Comparison of ENCODE assay signal across 9 cellular contexts in the genomic region with DNA sequence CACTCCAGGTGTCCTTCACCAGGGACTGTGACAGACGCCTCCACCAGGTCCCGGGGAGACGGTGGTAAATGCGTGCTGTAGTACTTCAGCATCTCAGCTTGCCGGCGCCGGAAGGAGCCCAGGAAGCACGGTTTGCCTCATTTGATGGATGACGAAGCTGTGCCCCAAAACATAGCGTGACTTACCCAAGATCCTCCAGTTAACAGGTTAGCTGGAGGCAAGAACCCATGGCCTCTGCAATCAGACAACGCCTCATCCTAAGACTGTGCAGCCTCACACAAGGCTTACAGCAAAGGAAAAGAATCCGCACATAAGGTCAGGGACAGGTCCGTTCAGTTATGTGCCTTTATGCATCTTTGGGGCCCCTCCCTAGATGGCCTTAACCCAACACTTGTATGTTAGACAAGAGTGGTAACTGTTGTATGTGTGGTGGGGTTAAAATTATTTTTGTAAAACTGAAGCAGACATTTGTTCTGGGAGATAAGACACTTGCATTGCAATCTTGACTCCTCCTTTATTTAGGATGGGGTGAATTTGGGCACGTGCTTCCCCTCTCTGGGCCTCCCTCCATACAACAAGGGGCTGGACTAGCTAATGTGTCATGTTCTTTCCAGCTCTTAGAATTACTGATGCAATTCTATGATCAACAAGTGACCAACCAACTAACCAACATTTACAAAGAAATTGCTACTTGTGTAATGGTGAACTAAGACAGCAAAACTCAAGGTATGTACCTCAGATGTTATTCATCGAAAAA. TPM values are rescaled to one million over a fixed set of nuclear protein-coding genes. Genes with fewer than 3 reads are reported as not detected.
DNase-seq lines count a peak whose midpoint lies in the region; ATAC-seq, FAIRE-seq and TF ChIP-seq lines count a peak whose summit lies in the region.
"Had no signal": no experiment of that assay in that cellular context is flagged by ENCODE, and none has a peak within 500 bp of the region (broad histone marks: within the 10 kb centered on the region; RNA-seq: fewer than 3 reads in every experiment).

No MANE protein-coding gene starts in this region.

- no peaks in the 10 kb centered on the region for H3K9me3 ChIP-seq in HUES6 (ENCODE audit: control insufficient read depth, insufficient read depth, low read depth, low read length)
- H3K9me3 ChIP-seq in kidney (ENCODE audit: control insufficient read depth in 1 of 2, low read length in 2 of 2): no peaks in the 10 kb centered on the region
- H3K9me3 ChIP-seq in thoracic aorta: no peaks in the 10 kb centered on the region
- H3K9me3 ChIP-seq: body of pancreas had no signal

- no peak overlapping the region for H3K4me3 ChIP-seq in HUES6 (ENCODE audit: low read depth, low read length)
- H3K4me3 ChIP-seq in kidney (ENCODE audit: low read length in 2 of 2): no peak overlapping the region
- H3K4me3 ChIP-seq in thoracic aorta: peak overlapping the region; percentile 37
- H3K4me3 ChIP-seq: body of pancreas had no signal

- H3K4me1 ChIP-seq in HUES6 (ENCODE audit: control insufficient read depth, insufficient read depth, low read length): peaks cover 64% of the 10 kb centered on the region
- peaks cover 8 to 12% of the 10 kb centered on the region in 2 donors for H3K4me1 ChIP-seq in kidney (ENCODE audit: control insufficient read depth in 1 of 2, insufficient read depth in 1 of 2, low read depth in 1 of 2, low read length in 2 of 2)
- H3K4me1 ChIP-seq in thoracic aorta (ENCODE audit: control insufficient read depth in 1 of 2, low read depth in 2 of 2): peaks cover 40 to 88% of the 10 kb centered on the region in 2 donors

- intact Hi-C loops in kidney (cut with DNase I): no loop called here

- TF ChIP-seq CTCF in kidney (IDR thresholded peaks at IDR 0.05; ENCODE audit: borderline replicate concordance, extremely low read depth, insufficient read depth) (no peak), thoracic aorta (IDR thresholded peaks at IDR 0.05) (no peak)

- H3K9ac ChIP-seq in HUES6 (ENCODE audit: low read length) (no peak overlapping the region), kidney (ENCODE audit: low read length in 2 of 2) (no peak overlapping the region)

- DNase-seq in amniotic epithelial cell (ENCODE audit: low read depth) (peak; percentile 85), kidney (no peak), thoracic aorta (ENCODE audit: low spot score) (no peak)
- DNase-seq: WERI-Rb-1 had no signal

- H3K36me3 ChIP-seq in HUES6 (ENCODE audit: control insufficient read depth, insufficient read depth, low read length) (peaks cover 8% of the 10 kb centered on the region; the same call in 1 of the 2 replicates), kidney (ENCODE audit: control insufficient read depth in 1 of 2, insufficient read depth in 2 of 2, low read length in 2 of 2) (no peaks in the 10 kb centered on the region), thoracic aorta (no peaks in the 10 kb centered on the region)

- H3K27me3 ChIP-seq in HUES6 (ENCODE audit: control insufficient read depth, insufficient read depth, low read length) (no peaks in the 10 kb centered on the region), thoracic aorta (replicated peaks; ENCODE audit: insufficient read depth) (no peaks in the 10 kb centered on the region)
- H3K27me3 ChIP-seq: body of pancreas had no signal

- peak overlapping the region; percentile 2; the same call in 1 of the 2 replicates for H3K27ac ChIP-seq in HUES6 (ENCODE audit: low read depth, low read length)
- peak overlapping the region; percentile 40 to 54 for H3K27ac ChIP-seq in kidney (ENCODE audit: low read depth in 2 of 2, low read length in 2 of 2)
- peak overlapping the region; percentile 79 to 94 for H3K27ac ChIP-seq in thoracic aorta
- H3K27ac ChIP-seq: WERI-Rb-1 had no signal

- FAIRE-seq in kidney (lab: Jason Lieb, UNC): no peak

- ATAC-seq in thoracic aorta (ENCODE audit: insufficient number of reproducible peaks, low FRiP score, low read depth) (no peak), HG02759 (IDR thresholded peaks at IDR 0.05; ENCODE audit: unreplicated experiment) (no peak), HG03342 (IDR thresholded peaks at IDR 0.05; ENCODE audit: unreplicated experiment) (no peak), GM21447 (IDR thresholded peaks at IDR 0.05; ENCODE audit: unreplicated experiment) (no peak)
- ATAC-seq: body of pancreas had no signal

RNA-seq across cellular contexts. Expression of gene VGLL4, which starts 39.4 kb away (rescaled TPM):
- total RNA-seq in kidney (78.5 TPM), thoracic aorta (100 to 1,000 TPM; 113 to 114 TPM)
- polyA plus RNA-seq in kidney (ENCODE audit: insufficient read depth, low read depth, low replicate concordance): 41.4 TPM

Comparison
In these comparisons a context has a peak if more than half of its experiments do, and no peak if none do; other contexts are left out.
1. H3K27ac ChIP-seq: peak in every context shown above with its lines; median percentile 86 in thoracic aorta; 47 in kidney; 2 in HUES6.